10 cellular contexts compared by ENCODE assay signal in the genomic region with DNA sequence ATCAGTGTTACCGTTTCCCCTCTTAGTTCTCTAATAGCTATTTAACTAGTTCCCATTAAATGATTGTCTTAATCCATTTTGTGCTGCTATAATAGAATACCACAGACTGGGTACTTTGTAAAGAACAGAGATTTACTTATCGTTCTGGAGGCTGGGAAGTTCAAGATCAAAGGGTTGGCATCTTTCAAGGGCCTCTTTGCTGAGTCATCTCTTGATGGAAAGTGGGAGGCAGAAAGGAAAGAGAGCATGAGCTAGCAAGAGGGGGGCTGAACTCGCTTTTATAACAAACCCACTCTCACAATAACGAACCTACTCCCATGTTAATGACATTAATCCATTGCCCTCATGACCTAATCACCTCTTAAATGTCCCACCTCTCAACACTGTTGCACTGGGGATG. TPM values are rescaled to one million over a fixed set of nuclear protein-coding genes. Genes with fewer than 3 reads are reported as not detected.
"Had no signal": no experiment of that assay in that cellular context is flagged by ENCODE, and none has a peak within 500 bp of the region (broad histone marks: within the 10 kb centered on the region; RNA-seq: fewer than 3 reads in every experiment).

No MANE protein-coding gene starts in this region.

- H3K9ac ChIP-seq: KMS-11 had no signal

- H3K36me3 ChIP-seq: HAP-1 had no signal

- DNase-seq: H7, HFFc6, Karpas-422, KBM-7 had no signal

- H3K9me3 ChIP-seq: HAP-1 had no signal

- H2AFZ ChIP-seq: GM23338 had no signal

- H3K27ac ChIP-seq: HL-60, KMS-11 had no signal

- H3K4me1 ChIP-seq: HAP-1 had no signal

- H3K4me3 ChIP-seq: GM23338, HAP-1 had no signal

- ATAC-seq: GM23338, HCT116 had no signal

- H3K4me2 ChIP-seq: GM23338, KMS-11 had no signal

- FAIRE-seq: HTR-8/SVneo had no signal

RNA-seq across cellular contexts. Expression of a gene that starts 17.4 kb away (rescaled TPM):
- polyA plus RNA-seq: GM23338 had no signal
